ENCODE assay signal across 23 cellular contexts in the genomic region with DNA sequence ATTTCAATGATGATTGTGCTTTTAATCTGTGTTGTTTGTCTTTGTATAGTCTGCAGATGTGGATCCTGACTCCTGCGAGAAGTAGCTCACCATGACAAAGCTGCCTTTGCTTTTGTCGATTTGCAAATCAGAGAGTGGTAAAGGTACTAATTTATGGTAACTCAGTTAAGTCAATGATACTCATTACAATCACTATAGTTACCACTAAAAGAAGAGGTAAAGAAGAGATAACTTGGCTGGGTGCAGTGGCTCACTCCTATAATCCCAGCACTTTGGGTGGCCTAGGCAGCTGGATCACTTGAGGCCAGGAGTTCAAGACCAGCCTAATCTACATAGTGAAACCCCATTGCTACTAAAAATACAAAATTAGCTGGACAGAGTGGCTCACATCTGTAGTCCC. TPM values are rescaled to one million over a fixed set of nuclear protein-coding genes. Genes with fewer than 3 reads are reported as not detected.
"Had no signal": no experiment of that assay in that cellular context is flagged by ENCODE, and none has a peak within 500 bp of the region (broad histone marks: within the 10 kb centered on the region; RNA-seq: fewer than 3 reads in every experiment).

No MANE protein-coding gene starts in this region.

RNA-seq across cellular contexts. Expression of a gene that starts 17.6 kb away (rescaled TPM):
- total RNA-seq: activated B cell treated with CpG ODN at 0.5 μM for 24 hours; activated CD4-positive, alpha-beta memory T cell treated with anti-CD3 and anti-CD28 coated beads for 36 hours; activated CD4-positive, alpha-beta T cell treated with anti-CD3 and anti-CD28 coated beads, Interleukin-2, amount 10 ng/mL, durations not matched to agents 24 days and 14 days; activated CD8-positive, alpha-beta memory T cell treated with anti-CD3 and anti-CD28 coated beads for 36 hours; activated CD8-positive, alpha-beta T cell treated with anti-CD3 and anti-CD28 coated beads for 36 hours; activated naive CD4-positive, alpha-beta T cell treated with anti-CD3 and anti-CD28 coated beads for 36 hours; activated naive CD4-positive, alpha-beta T cell treated with anti-CD3 and anti-CD28 coated beads, Interleukin-2, amount 50 U/mL, for 72 hours; activated naive CD8-positive, alpha-beta T cell treated with anti-CD3 and anti-CD28 coated beads for 36 hours; activated T-cell treated with anti-CD3 and anti-CD28 coated beads, Interleukin-2, amount 50 U/mL, for 4 hours; activated T-cell treated with anti-CD3 and anti-CD28 coated beads, Interleukin-2, amount 50 U/mL, for 72 hours; activated T-helper 1 cell treated with anti-CD3 and anti-CD28 coated beads, Interleukin-12 subunit alpha, Interleukin-12 subunit beta, Interleukin-2, Interleukin-4 antibody, amounts not matched to agents 30 ng/mL and 10 ng/mL and 1 ng/mL, durations not matched to agents 14 hours and 24 hours and 36 hours; adrenal gland; aorta; astrocyte; body of pancreas; breast epithelium; cardiac septum; cerebellum; T-cell; T-helper 1 cell treated with Interleukin-12 subunit alpha and Interleukin-12 subunit beta and Interleukin-4 antibody, amounts not matched to agents 30 ng/mL and 1 ng/mL, for 36 hours; T-helper 17 cell; T-helper 2 cell treated with Interferon-gamma antibody and Interleukin-4, amounts not matched to agents 100 ng/mL and 5 ng/mL, for 36 hours had no signal
- polyA plus RNA-seq: adrenal gland, aorta had no signal

RNA-seq across cellular contexts. Expression of a gene that starts 20.6 kb away (rescaled TPM):
- total RNA-seq: activated B cell treated with CpG ODN at 0.5 μM for 24 hours; activated CD4-positive, alpha-beta memory T cell treated with anti-CD3 and anti-CD28 coated beads for 36 hours; activated CD4-positive, alpha-beta T cell treated with anti-CD3 and anti-CD28 coated beads, Interleukin-2, amount 10 ng/mL, durations not matched to agents 24 days and 14 days; activated CD8-positive, alpha-beta memory T cell treated with anti-CD3 and anti-CD28 coated beads for 36 hours; activated CD8-positive, alpha-beta T cell treated with anti-CD3 and anti-CD28 coated beads for 36 hours; activated naive CD4-positive, alpha-beta T cell treated with anti-CD3 and anti-CD28 coated beads for 36 hours; activated naive CD4-positive, alpha-beta T cell treated with anti-CD3 and anti-CD28 coated beads, Interleukin-2, amount 50 U/mL, for 72 hours; activated naive CD8-positive, alpha-beta T cell treated with anti-CD3 and anti-CD28 coated beads for 36 hours; activated T-cell treated with anti-CD3 and anti-CD28 coated beads, Interleukin-2, amount 50 U/mL, for 4 hours; activated T-cell treated with anti-CD3 and anti-CD28 coated beads, Interleukin-2, amount 50 U/mL, for 72 hours; activated T-helper 1 cell treated with anti-CD3 and anti-CD28 coated beads, Interleukin-12 subunit alpha, Interleukin-12 subunit beta, Interleukin-2, Interleukin-4 antibody, amounts not matched to agents 30 ng/mL and 10 ng/mL and 1 ng/mL, durations not matched to agents 14 hours and 24 hours and 36 hours; activated T-helper 17 cell treated with anti-CD3 and anti-CD28 coated beads, Interleukin-2, amount 50 U/mL, for 72 hours; adrenal gland; aorta; astrocyte; body of pancreas; breast epithelium; cardiac septum; cerebellum; T-cell; T-helper 1 cell treated with Interleukin-12 subunit alpha and Interleukin-12 subunit beta and Interleukin-4 antibody, amounts not matched to agents 30 ng/mL and 1 ng/mL, for 36 hours; T-helper 17 cell; T-helper 2 cell treated with Interferon-gamma antibody and Interleukin-4, amounts not matched to agents 100 ng/mL and 5 ng/mL, for 36 hours had no signal
- polyA plus RNA-seq: adrenal gland, aorta had no signal

RNA-seq across cellular contexts. Expression of a gene that starts 33.8 kb away (rescaled TPM):
- total RNA-seq: activated B cell treated with CpG ODN at 0.5 μM for 24 hours; activated CD4-positive, alpha-beta memory T cell treated with anti-CD3 and anti-CD28 coated beads for 36 hours; activated CD4-positive, alpha-beta T cell treated with anti-CD3 and anti-CD28 coated beads, Interleukin-2, amount 10 ng/mL, durations not matched to agents 24 days and 14 days; activated CD8-positive, alpha-beta memory T cell treated with anti-CD3 and anti-CD28 coated beads for 36 hours; activated CD8-positive, alpha-beta T cell treated with anti-CD3 and anti-CD28 coated beads for 36 hours; activated naive CD4-positive, alpha-beta T cell treated with anti-CD3 and anti-CD28 coated beads for 36 hours; activated naive CD4-positive, alpha-beta T cell treated with anti-CD3 and anti-CD28 coated beads, Interleukin-2, amount 50 U/mL, for 72 hours; activated naive CD8-positive, alpha-beta T cell treated with anti-CD3 and anti-CD28 coated beads for 36 hours; activated T-cell treated with anti-CD3 and anti-CD28 coated beads, Interleukin-2, amount 50 U/mL, for 4 hours; activated T-cell treated with anti-CD3 and anti-CD28 coated beads, Interleukin-2, amount 50 U/mL, for 72 hours; activated T-helper 1 cell treated with anti-CD3 and anti-CD28 coated beads, Interleukin-12 subunit alpha, Interleukin-12 subunit beta, Interleukin-2, Interleukin-4 antibody, amounts not matched to agents 30 ng/mL and 10 ng/mL and 1 ng/mL, durations not matched to agents 14 hours and 24 hours and 36 hours; activated T-helper 17 cell treated with anti-CD3 and anti-CD28 coated beads, Interleukin-2, amount 50 U/mL, for 72 hours; adrenal gland; aorta; astrocyte; body of pancreas; breast epithelium; cardiac septum; cerebellum; T-cell; T-helper 1 cell treated with Interleukin-12 subunit alpha and Interleukin-12 subunit beta and Interleukin-4 antibody, amounts not matched to agents 30 ng/mL and 1 ng/mL, for 36 hours; T-helper 17 cell; T-helper 2 cell treated with Interferon-gamma antibody and Interleukin-4, amounts not matched to agents 100 ng/mL and 5 ng/mL, for 36 hours had no signal
- polyA plus RNA-seq: adrenal gland, aorta had no signal
